In the genomic region with DNA sequence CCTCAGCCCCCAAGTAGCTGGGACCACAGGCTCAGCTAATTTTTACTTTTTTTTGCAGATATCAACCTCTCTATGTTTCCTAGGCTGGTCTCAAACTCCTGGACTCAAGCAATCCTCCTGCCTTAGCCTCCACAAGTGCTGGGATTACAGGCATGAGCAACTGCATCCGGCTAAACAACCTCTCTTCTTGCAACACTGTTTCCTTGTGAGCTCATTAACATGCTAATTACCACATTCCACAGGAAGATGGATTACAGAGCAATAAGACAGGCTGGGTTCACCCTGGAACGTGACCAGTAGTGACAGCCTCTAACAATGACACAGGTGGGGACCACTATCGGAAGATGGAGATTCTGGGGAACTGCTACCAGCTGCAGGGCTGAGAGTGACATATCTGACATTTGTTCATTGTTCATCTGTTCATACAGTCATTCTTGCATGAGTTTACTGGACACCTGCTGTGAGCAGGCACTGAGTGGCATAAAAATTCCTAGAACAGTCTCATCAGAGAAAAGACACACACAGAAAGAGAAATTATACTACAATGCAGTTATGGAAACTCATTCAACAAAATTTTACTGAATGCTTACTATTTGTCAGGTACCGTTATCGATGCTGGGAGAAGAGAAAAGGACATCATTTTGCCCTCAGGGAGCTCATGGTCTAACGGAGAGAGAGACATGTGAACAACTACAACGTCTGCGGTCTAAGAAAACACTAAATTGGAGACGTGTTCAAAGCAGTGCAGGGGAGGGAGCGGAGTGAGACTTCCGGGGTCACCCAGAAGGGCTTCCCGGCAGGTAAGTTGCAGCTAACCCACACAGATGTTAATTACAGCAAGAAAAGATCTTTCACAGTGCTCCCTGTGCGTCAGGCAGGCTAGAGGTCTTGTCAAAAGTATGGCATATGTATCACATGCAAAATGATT, we compare ENCODE assay signal across 12 cellular contexts. TPM values are rescaled to one million over a fixed set of nuclear protein-coding genes. Genes with fewer than 3 reads are reported as not detected.
A peak's percentile ranks its signal among the peaks of the same experiment; 100 is the strongest.
DNase-seq lines count a peak whose midpoint lies in the region; ATAC-seq and TF ChIP-seq lines count a peak whose summit lies in the region.
"Had no signal": no experiment of that assay in that cellular context is flagged by ENCODE, and none has a peak within 500 bp of the region (broad histone marks: within the 10 kb centered on the region; RNA-seq: fewer than 3 reads in every experiment).

No MANE protein-coding gene starts in this region.

- CTCF ChIA-PET in WTC11 (lab: Charles Lee), result interaction anchor here (0.6 to 2.0 kb wide), 6 partner anchors 10 to 259 kb away, joined by 3 to 11 read pairs (median 4); no protein-coding TSS in a partner anchor

- H3K4me3 Mint-ChIP-seq in WTC11 (peak overlapping the region; percentile 48), type B pancreatic cell (peak overlapping the region; percentile 47)

- H3K27me3 ChIP-seq in spleen (replicated peaks in 1 of 7), result no peaks in the 10 kb centered on the region

- peak; percentile 49 for ATAC-seq in WTC11

- no peaks in the 10 kb centered on the region for H3K9me3 ChIP-seq in spleen

- H3K4me3 ChIP-seq in spleen, result no peak overlapping the region

- POLR2A ChIA-PET in WTC11 (lab: Charles Lee), result no interaction called here

- peaks cover 0 to 29% (median 0%) of the 10 kb centered on the region in 6 donors for H3K36me3 ChIP-seq in spleen

- intact Hi-C loops in spleen (cut with DNase I; ENCODE audit: low total_unique reads), result no loop called here

- H3K27me3 Mint-ChIP-seq in WTC11 (ENCODE audit: low read depth) (no peaks in the 10 kb centered on the region), type B pancreatic cell (no peaks in the 10 kb centered on the region)

- H3K27ac ChIP-seq in spleen, result no peak overlapping the region

- H3K4me1 Mint-ChIP-seq in WTC11, result peaks cover 36% of the 10 kb centered on the region
- peaks cover 23% of the 10 kb centered on the region for H3K4me1 Mint-ChIP-seq in type B pancreatic cell (ENCODE audit: unreplicated experiment)

- no peak for TF ChIP-seq POLR2A in spleen (IDR thresholded peaks at IDR 0.05)

- DNase-seq in stimulated activated CD4-positive, alpha-beta T cell treated with anti-CD3 and anti-CD28 coated beads, Interleukin-15, amount 100 ng/mL, for 24 hours, result peak; percentile 8
- DNase-seq in stimulated activated CD4-positive, alpha-beta T cell treated with anti-CD3 and anti-CD28 coated beads, Interleukin-4, amount 100 ng/mL, for 24 hours, result no peak
- DNase-seq in WTC11 (ENCODE audit: low spot score) (peak; percentile 27), left kidney (ENCODE audit: low read depth, low spot score) (peak; percentile 63), type B pancreatic cell (ENCODE audit: extremely low spot score, unreplicated experiment) (no peak), amniotic stem cell (lab: John Stamatoyannopoulos, UW) (no peak), spleen (no peak), SHP77 (lab: John Stamatoyannopoulos, UW) (no peak)
- DNase-seq: AML-193, NCI-H187 had no signal

- 81 to 86% (median 81%) methylated on average over 13 of the region's 13 CpGs for WGBS in spleen, 5 donors

- H3K4me1 ChIP-seq in spleen, result no peaks in the 10 kb centered on the region

- H3K36me3 Mint-ChIP-seq in WTC11 (no peaks in the 10 kb centered on the region), type B pancreatic cell (no peaks in the 10 kb centered on the region)

- H3K9me3 Mint-ChIP-seq in WTC11 (no peaks in the 10 kb centered on the region), type B pancreatic cell (no peaks in the 10 kb centered on the region)

- H3K27ac Mint-ChIP-seq in WTC11 (peak overlapping the region; percentile 75), type B pancreatic cell (peak overlapping the region; percentile 62)

- no peak for TF ChIP-seq CTCF in WTC11 (IDR thresholded peaks at IDR 0.05)
- no peak for TF ChIP-seq CTCF in type B pancreatic cell (conservative IDR thresholded peaks at IDR 0.05)
- no peak for TF ChIP-seq CTCF in spleen (IDR thresholded peaks at IDR 0.05 in 8 of 11, conservative IDR thresholded peaks at IDR 0.05 in 3 of 11)

TF ChIP-seq in WTC11, 78 proteins besides CTCF, POLR2A, EP300 and RAD21:
- TF ChIP-seq CDX4 (CRISPR knock-in tag; IDR thresholded peaks at IDR 0.05; ENCODE audit: borderline replicate concordance), result no peak
- peak; percentile 34; the same call in 1 of the 2 replicates for TF ChIP-seq ZNF317 (CRISPR knock-in tag; IDR thresholded peaks at IDR 0.05; ENCODE audit: borderline replicate concordance, low read depth)
TF ChIP-seq in WTC11: peak in this region for 1.

RNA-seq across cellular contexts. Expression of gene PROC, which starts 37.6 kb away (rescaled TPM):
- total RNA-seq in WTC11 (2021) (0.30 to 0.59 TPM (median 0.39 TPM) in 3 replicates), type B pancreatic cell (ENCODE audit: low replicate concordance) (8.9 and 18.7 TPM in 2 replicates), spleen (not detected)
- polyA plus RNA-seq in spleen, result under 1 TPM; 0.16 to 0.52 (median 0.21) TPM
- total RNA-seq: endothelial cell of umbilical vein, HT1080 had no signal
- polyA plus RNA-seq: endothelial cell of umbilical vein had no signal

Comparison
In these comparisons a context has a peak if more than half of its experiments do, and no peak if none do; other contexts are left out.
1. DNase-seq: peak in stimulated activated CD4-positive, alpha-beta T cell treated with anti-CD3 and anti-CD28 coated beads, Interleukin-15, amount 100 ng/mL, for 24 hours (single experiment), WTC11 (single experiment) and left kidney (single experiment); none in stimulated activated CD4-positive, alpha-beta T cell treated with anti-CD3 and anti-CD28 coated beads, Interleukin-4, amount 100 ng/mL, for 24 hours (single experiment), type B pancreatic cell (single experiment), amniotic stem cell (single experiment), spleen (single experiment) and SHP77 (0 of 2).